In the genomic region with DNA sequence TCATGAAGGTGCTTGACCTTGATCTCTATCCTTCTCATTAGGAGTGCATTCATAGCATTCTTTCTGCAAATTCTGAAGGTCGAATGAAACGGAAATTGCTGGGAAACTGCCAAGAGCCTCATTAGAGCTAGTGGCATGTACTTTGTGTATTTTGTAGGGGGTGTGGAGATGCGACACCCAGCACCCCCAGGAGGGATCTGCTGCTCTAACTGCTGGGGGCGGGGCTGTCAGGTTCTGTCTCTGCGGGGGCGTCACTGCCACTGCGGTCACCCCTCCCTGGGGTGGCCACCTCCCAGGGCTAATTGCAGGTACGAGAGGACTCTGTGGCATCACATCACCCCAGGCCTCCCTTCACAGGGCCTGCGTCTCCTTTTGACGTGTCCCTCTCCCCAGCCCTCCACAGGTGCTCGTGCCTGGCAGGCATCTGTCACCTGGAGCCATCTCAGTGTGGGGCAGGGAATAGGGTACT, we compare ENCODE assay signal across 1 cellular context.
A peak's percentile ranks its signal among the peaks of the same experiment; 100 is the strongest.
TF ChIP-seq lines count a peak whose summit lies in the region.

No MANE protein-coding gene starts in this region.

TF ChIP-seq in HepG2, 621 proteins besides CTCF, POLR2A, EP300 and RAD21 (continued from another document):
- TF ChIP-seq, protein P1, sequence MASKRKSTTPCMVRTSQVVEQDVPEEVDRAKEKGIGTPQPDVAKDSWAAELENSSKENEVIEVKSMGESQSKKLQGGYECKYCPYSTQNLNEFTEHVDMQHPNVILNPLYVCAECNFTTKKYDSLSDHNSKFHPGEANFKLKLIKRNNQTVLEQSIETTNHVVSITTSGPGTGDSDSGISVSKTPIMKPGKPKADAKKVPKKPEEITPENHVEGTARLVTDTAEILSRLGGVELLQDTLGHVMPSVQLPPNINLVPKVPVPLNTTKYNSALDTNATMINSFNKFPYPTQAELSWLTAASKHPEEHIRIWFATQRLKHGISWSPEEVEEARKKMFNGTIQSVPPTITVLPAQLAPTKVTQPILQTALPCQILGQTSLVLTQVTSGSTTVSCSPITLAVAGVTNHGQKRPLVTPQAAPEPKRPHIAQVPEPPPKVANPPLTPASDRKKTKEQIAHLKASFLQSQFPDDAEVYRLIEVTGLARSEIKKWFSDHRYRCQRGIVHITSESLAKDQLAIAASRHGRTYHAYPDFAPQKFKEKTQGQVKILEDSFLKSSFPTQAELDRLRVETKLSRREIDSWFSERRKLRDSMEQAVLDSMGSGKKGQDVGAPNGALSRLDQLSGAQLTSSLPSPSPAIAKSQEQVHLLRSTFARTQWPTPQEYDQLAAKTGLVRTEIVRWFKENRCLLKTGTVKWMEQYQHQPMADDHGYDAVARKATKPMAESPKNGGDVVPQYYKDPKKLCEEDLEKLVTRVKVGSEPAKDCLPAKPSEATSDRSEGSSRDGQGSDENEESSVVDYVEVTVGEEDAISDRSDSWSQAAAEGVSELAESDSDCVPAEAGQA (IDR thresholded peaks at IDR 0.05; ENCODE audit: low read depth) = no peak
- TF ChIP-seq, protein P1 (CRISPR knock-in tag; IDR thresholded peaks at IDR 0.05; ENCODE audit: borderline replicate concordance) = no peak
- TF ChIP-seq ZNF713 (CRISPR knock-in tag; IDR thresholded peaks at IDR 0.05) (no peak), ZBTB8A (CRISPR knock-in tag; IDR thresholded peaks at IDR 0.05; ENCODE audit: borderline replicate concordance, low read depth) (no peak), MAZ (IDR thresholded peaks at IDR 0.05; ENCODE audit: borderline replicate concordance, low read depth, low read length) (no peak), MAZ (CRISPR knock-in tag; IDR thresholded peaks at IDR 0.05; ENCODE audit: low read depth) (no peak), IRF2 (CRISPR knock-in tag; IDR thresholded peaks at IDR 0.05) (no peak), ZFY (CRISPR knock-in tag; IDR thresholded peaks at IDR 0.05) (no peak), SNAPC2 (CRISPR knock-in tag; IDR thresholded peaks at IDR 0.05) (no peak), NFIC (IDR thresholded peaks at IDR 0.05; ENCODE audit: low read length) (0 out of 2 replicates have a peak, but pooled peaks have one; percentile 37), ZNF264 (CRISPR knock-in tag; IDR thresholded peaks at IDR 0.05) (no peak), CBFB (CRISPR knock-in tag; IDR thresholded peaks at IDR 0.05) (no peak), CREM (IDR thresholded peaks at IDR 0.05) (peak; percentile 14; the same call in 1 of the 2 replicates), CREM (CRISPR knock-in tag; IDR thresholded peaks at IDR 0.05) (no peak), SOX13 (IDR thresholded peaks at IDR 0.05) (no peak), SOX13 (CRISPR knock-in tag; conservative IDR thresholded peaks at IDR 0.05 in 1 of 2, IDR thresholded peaks at IDR 0.05 in 1 of 2) (peak in 1 of 2 experiments; percentile 67; a peak in 2 of 4 replicates), NR2F6 (IDR thresholded peaks at IDR 0.05) (no peak), NR2F6 (CRISPR knock-in tag; IDR thresholded peaks at IDR 0.05) (0 out of 2 replicates have a peak, but pooled peaks have one; percentile 12), MEF2D (CRISPR knock-in tag; IDR thresholded peaks at IDR 0.05) (no peak), ISX (CRISPR knock-in tag; conservative IDR thresholded peaks at IDR 0.05) (no peak), HNRNPUL1 (IDR thresholded peaks at IDR 0.05; ENCODE audit: low read depth, low read length) (no peak), FOXA1 (IDR thresholded peaks at IDR 0.05) (no peak), FOXA1 (CRISPR knock-in tag; IDR thresholded peaks at IDR 0.05) (peak; percentile 20; the same call in 1 of the 2 replicates), ZNF362 (CRISPR knock-in tag; IDR thresholded peaks at IDR 0.05; ENCODE audit: borderline replicate concordance) (no peak), DDIT3 (CRISPR knock-in tag; IDR thresholded peaks at IDR 0.05) (no peak), PAF1 (CRISPR knock-in tag; IDR thresholded peaks at IDR 0.05) (no peak), TBX3 (IDR thresholded peaks at IDR 0.05; ENCODE audit: borderline replicate concordance) (peak; percentile 83; the same call in 1 of the 2 replicates), GPN1 (CRISPR knock-in tag; IDR thresholded peaks at IDR 0.05; ENCODE audit: borderline replicate concordance) (no peak), PRPF4 (IDR thresholded peaks at IDR 0.05; ENCODE audit: low read depth, low read length, poor library complexity, severe bottlenecking) (no peak), ZMAT3 (CRISPR knock-in tag; conservative IDR thresholded peaks at IDR 0.05) (no peak), ZNF552 (CRISPR knock-in tag; IDR thresholded peaks at IDR 0.05; ENCODE audit: borderline replicate concordance) (no peak), MED1 (CRISPR knock-in tag; IDR thresholded peaks at IDR 0.05) (peak; percentile 35; the same call in 1 of the 2 replicates), ZNF615 (CRISPR knock-in tag; IDR thresholded peaks at IDR 0.05; ENCODE audit: borderline replicate concordance) (no peak), ZBTB7B (CRISPR knock-in tag; IDR thresholded peaks at IDR 0.05) (peak; percentile 54; the same call in 1 of the 2 replicates), YY1 (IDR thresholded peaks at IDR 0.05; ENCODE audit: insufficient read depth, insufficient replicate concordance, low read depth, low read length) (no peak)
- TF ChIP-seq, protein P2, sequence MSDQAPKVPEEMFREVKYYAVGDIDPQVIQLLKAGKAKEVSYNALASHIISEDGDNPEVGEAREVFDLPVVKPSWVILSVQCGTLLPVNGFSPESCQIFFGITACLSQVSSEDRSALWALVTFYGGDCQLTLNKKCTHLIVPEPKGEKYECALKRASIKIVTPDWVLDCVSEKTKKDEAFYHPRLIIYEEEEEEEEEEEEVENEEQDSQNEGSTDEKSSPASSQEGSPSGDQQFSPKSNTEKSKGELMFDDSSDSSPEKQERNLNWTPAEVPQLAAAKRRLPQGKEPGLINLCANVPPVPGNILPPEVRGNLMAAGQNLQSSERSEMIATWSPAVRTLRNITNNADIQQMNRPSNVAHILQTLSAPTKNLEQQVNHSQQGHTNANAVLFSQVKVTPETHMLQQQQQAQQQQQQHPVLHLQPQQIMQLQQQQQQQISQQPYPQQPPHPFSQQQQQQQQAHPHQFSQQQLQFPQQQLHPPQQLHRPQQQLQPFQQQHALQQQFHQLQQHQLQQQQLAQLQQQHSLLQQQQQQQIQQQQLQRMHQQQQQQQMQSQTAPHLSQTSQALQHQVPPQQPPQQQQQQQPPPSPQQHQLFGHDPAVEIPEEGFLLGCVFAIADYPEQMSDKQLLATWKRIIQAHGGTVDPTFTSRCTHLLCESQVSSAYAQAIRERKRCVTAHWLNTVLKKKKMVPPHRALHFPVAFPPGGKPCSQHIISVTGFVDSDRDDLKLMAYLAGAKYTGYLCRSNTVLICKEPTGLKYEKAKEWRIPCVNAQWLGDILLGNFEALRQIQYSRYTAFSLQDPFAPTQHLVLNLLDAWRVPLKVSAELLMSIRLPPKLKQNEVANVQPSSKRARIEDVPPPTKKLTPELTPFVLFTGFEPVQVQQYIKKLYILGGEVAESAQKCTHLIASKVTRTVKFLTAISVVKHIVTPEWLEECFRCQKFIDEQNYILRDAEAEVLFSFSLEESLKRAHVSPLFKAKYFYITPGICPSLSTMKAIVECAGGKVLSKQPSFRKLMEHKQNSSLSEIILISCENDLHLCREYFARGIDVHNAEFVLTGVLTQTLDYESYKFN (CRISPR knock-in tag; conservative IDR thresholded peaks at IDR 0.05) = peak; percentile 73
- TF ChIP-seq, protein P3, sequence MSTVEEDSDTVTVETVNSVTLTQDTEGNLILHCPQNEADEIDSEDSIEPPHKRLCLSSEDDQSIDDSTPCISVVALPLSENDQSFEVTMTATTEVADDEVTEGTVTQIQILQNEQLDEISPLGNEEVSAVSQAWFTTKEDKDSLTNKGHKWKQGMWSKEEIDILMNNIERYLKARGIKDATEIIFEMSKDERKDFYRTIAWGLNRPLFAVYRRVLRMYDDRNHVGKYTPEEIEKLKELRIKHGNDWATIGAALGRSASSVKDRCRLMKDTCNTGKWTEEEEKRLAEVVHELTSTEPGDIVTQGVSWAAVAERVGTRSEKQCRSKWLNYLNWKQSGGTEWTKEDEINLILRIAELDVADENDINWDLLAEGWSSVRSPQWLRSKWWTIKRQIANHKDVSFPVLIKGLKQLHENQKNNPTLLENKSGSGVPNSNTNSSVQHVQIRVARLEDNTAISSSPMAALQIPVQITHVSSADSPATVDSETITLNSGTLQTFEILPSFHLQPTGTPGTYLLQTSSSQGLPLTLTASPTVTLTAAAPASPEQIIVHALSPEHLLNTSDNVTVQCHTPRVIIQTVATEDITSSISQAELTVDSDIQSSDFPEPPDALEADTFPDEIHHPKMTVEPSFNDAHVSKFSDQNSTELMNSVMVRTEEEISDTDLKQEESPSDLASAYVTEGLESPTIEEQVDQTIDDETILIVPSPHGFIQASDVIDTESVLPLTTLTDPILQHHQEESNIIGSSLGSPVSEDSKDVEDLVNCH (CRISPR knock-in tag; IDR thresholded peaks at IDR 0.05) = no peak
